ENCODE assay signal across 22 cellular contexts in the genomic region with DNA sequence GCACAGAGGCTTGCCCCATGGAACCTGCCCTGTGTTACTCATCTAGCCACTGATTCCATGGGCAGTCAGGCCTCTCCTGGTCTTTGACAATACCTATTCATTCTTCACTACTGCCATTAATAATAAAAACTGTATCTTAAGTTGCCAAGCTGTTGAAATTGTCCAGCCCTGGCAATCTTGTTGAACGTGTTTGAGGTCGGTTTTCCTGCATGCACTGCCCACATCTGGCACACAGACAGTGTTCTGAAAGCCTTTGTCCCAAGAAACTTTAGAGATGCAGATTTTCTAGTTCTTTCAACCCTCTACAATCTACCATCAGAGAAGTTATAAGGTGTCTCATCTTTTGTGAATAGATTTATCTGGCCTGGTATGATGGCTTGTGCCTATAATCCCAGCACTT.
"Had no signal": no experiment of that assay in that cellular context is flagged by ENCODE, and none has a peak within 500 bp of the region (broad histone marks: within the 10 kb centered on the region; RNA-seq: fewer than 3 reads in every experiment).

No MANE protein-coding gene starts in this region.

- H3K27ac ChIP-seq: gastrocnemius medialis, left lung, prostate gland, skin epidermis, spleen, testis, tibial artery had no signal

- ATAC-seq: effector memory CD8-positive, alpha-beta T cell; gastrocnemius medialis; left cardiac atrium; left lung; mucosa of descending colon; natural killer cell treated with Interleukin-12 subunit alpha and Interleukin-12 subunit beta and Interleukin-15 and Interleukin-18, amount 100 ng/mL, for 72 hours; right cardiac atrium; stimulated activated memory B cell treated with anti-CD40 and anti-IgM and Interleukin-4, amounts not matched to agents 10 μg/mL and 1 μg/mL and 100 μg/mL, for 72 hours; stimulated activated naive CD8-positive, alpha-beta T cell treated with anti-CD3 and anti-CD28 coated beads, Interleukin-15, Interleukin-2, amounts not matched to agents 100 U/mL and 50 U/mL, for 24 hours had no signal

- H3K4me1 ChIP-seq: gastrocnemius medialis, left lung, prostate gland, spleen, testis, tibial artery had no signal

- H3K9me3 ChIP-seq: gastrocnemius medialis, mucosa of descending colon, prostate gland, testis had no signal

- H3K4me3 ChIP-seq: gastrocnemius medialis, left lung, mucosa of descending colon, prostate gland, skin epidermis, spleen, testis, tibial artery had no signal

- H3K36me3 ChIP-seq: gastrocnemius medialis, left lung, prostate gland, spleen, tibial artery had no signal

- H3K27me3 ChIP-seq: gastrocnemius medialis, left lung, spleen, testis, tibial artery had no signal

- FAIRE-seq: endometrium, kidney had no signal

- DNase-seq: cortex of kidney; effector memory CD8-positive, alpha-beta T cell; gastrocnemius medialis; head of caudate nucleus; kidney; left cardiac atrium; left lung; mesenchymal stem cell; mucosa of descending colon; naive B cell; right cardiac atrium; spleen; stimulated activated CD4-positive, alpha-beta T cell treated with anti-CD3 and anti-CD28 coated beads, Interleukin-4, amount 100 ng/mL, for 4 hours; stimulated activated naive CD8-positive, alpha-beta T cell treated with anti-CD3 and anti-CD28 coated beads, Interleukin-15, Interleukin-2, amounts not matched to agents 100 U/mL and 50 U/mL, for 24 hours; substantia nigra; testis; tibial artery had no signal
